14 cellular contexts compared by ENCODE assay signal in the genomic region with DNA sequence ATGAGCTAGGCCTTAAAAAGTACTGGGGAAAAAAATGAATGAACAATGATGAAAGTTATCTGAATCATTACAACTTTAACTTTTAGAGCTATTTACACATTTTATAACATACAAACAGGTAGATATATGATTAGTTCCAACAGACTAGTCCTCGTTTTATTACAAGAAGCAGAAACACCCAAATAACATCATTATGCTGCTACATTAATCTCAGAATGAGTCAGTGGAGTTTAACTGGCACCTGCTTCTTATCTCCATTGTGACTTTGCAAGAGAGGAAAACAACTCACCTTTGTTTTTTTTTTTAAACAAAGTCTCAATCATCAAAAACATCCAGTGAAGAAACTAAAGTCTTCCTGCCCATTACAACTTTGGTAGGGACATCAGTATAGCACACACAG. TPM values are rescaled to one million over a fixed set of nuclear protein-coding genes. Genes with fewer than 3 reads are reported as not detected.
DNase-seq lines count a peak whose midpoint lies in the region; ATAC-seq and TF ChIP-seq lines count a peak whose summit lies in the region.
"Had no signal": no experiment of that assay in that cellular context is flagged by ENCODE, and none has a peak within 500 bp of the region (broad histone marks: within the 10 kb centered on the region; RNA-seq: fewer than 3 reads in every experiment).

No MANE protein-coding gene starts in this region.

- H3K9me3 ChIP-seq in OCI-LY3 (ENCODE audit: insufficient read depth, low read length) (no peaks in the 10 kb centered on the region), right cardiac atrium (ENCODE audit: control insufficient read depth, low read length) (no peaks in the 10 kb centered on the region)
- H3K9me3 ChIP-seq: ascending aorta had no signal

- no peak for TF ChIP-seq CTCF in OCI-LY3 (IDR thresholded peaks at IDR 0.05; ENCODE audit: low read depth, low read length)
- TF ChIP-seq CTCF in osteocyte (IDR thresholded peaks at IDR 0.05), result no peak

- H3K9me3 Mint-ChIP-seq in activated naive CD4-positive, alpha-beta T cell treated with anti-CD3 and anti-CD28 coated beads, Interleukin-2, amount 50 U/mL, for 72 hours, result peaks cover 0 to 8% of the 10 kb centered on the region in 2 donors
- no peaks in the 10 kb centered on the region for H3K9me3 Mint-ChIP-seq in osteocyte (ENCODE audit: unreplicated experiment)

- intact Hi-C loops in right cardiac atrium (cut with DNase I), result no loop called here

- peak overlapping the region; percentile 31 for H3K4me3 ChIP-seq in OCI-LY3 (ENCODE audit: low read length)
- H3K4me3 ChIP-seq in right cardiac atrium (ENCODE audit: low read length), result no peak overlapping the region
- H3K4me3 ChIP-seq: ascending aorta had no signal

- H3K9ac ChIP-seq in OCI-LY3 (ENCODE audit: low read length), result no peak overlapping the region

- H3K27ac ChIP-seq in OCI-LY3 (ENCODE audit: low read length), result peak overlapping the region; percentile 46
- H3K27ac ChIP-seq in right cardiac atrium (ENCODE audit: low read length), result no peak overlapping the region
- H3K27ac ChIP-seq: ascending aorta had no signal

- no peak for DNase-seq in activated naive CD4-positive, alpha-beta T cell treated with anti-CD3 and anti-CD28 coated beads, Interleukin-2, amount 50 U/mL, for 72 hours (ENCODE audit: low spot score in 2 of 2)
- no peak for DNase-seq in activated naive CD4-positive, alpha-beta T cell (lab: John Stamatoyannopoulos, UW)
- peak; percentile 2 for DNase-seq in inferior parietal cortex (ENCODE audit: extremely low spot score)
- no peak for DNase-seq in osteocyte (ENCODE audit: extremely low spot score, unreplicated experiment)
- DNase-seq in right cardiac atrium, result no peak
- no peak for DNase-seq in NCI-H2081 treated with DMSO at 0.1 percent for 48 hours (lab: John Stamatoyannopoulos, UW)
- DNase-seq: dermis blood vessel endothelial cell, NCI-H1092, NCI-H526 treated with DMSO at 0.1 percent for 48 hours, T1000 had no signal

- peaks cover 25% of the 10 kb centered on the region for H3K27me3 Mint-ChIP-seq in osteocyte (ENCODE audit: unreplicated experiment)

- no peaks in the 10 kb centered on the region for H3K27me3 ChIP-seq in OCI-LY3 (ENCODE audit: low read depth, low read length)
- no peaks in the 10 kb centered on the region for H3K27me3 ChIP-seq in right cardiac atrium (ENCODE audit: control insufficient read depth, insufficient read depth)
- H3K27me3 ChIP-seq: ascending aorta had no signal

- WGBS in right cardiac atrium, result 71% methylated on average over 1 of the region's 1 CpG

- H3K79me2 ChIP-seq in OCI-LY3 (ENCODE audit: low read length), result peaks cover 100% of the 10 kb centered on the region

- H3K4me3 Mint-ChIP-seq in osteocyte (ENCODE audit: unreplicated experiment), result no peak overlapping the region

- peak overlapping the region; percentile 71 to 88 for H3K27ac Mint-ChIP-seq in activated naive CD4-positive, alpha-beta T cell treated with anti-CD3 and anti-CD28 coated beads, Interleukin-2, amount 50 U/mL, for 72 hours
- no peak overlapping the region for H3K27ac Mint-ChIP-seq in osteocyte (ENCODE audit: unreplicated experiment)
- H3K27ac Mint-ChIP-seq: progenitor cell of endocrine pancreas had no signal

- peak; percentile 34 to 81 for ATAC-seq in activated naive CD4-positive, alpha-beta T cell treated with anti-CD3 and anti-CD28 coated beads, Interleukin-2, amount 50 U/mL, for 72 hours
- ATAC-seq in right cardiac atrium (no peak), esophagus mucosa (no peak)

- no peak overlapping the region for H2AFZ ChIP-seq in OCI-LY3 (ENCODE audit: low read depth, low read length)

- H3K36me3 ChIP-seq in OCI-LY3 (replicated peaks; ENCODE audit: low read depth, low read length), result no peaks in the 10 kb centered on the region
- H3K36me3 ChIP-seq: ascending aorta had no signal

- H3K4me1 Mint-ChIP-seq in osteocyte (ENCODE audit: unreplicated experiment), result no peaks in the 10 kb centered on the region

- H4K20me1 ChIP-seq in OCI-LY3 (ENCODE audit: insufficient read depth, low read length), result no peaks in the 10 kb centered on the region

- peaks cover 67% of the 10 kb centered on the region for H3K4me1 ChIP-seq in OCI-LY3 (ENCODE audit: low read length)
- peaks cover 4% of the 10 kb centered on the region for H3K4me1 ChIP-seq in right cardiac atrium (ENCODE audit: control insufficient read depth, insufficient read depth, low read length)
- H3K4me1 ChIP-seq: ascending aorta had no signal

- peaks cover 0 to 5% of the 10 kb centered on the region in 2 donors for H3K36me3 Mint-ChIP-seq in activated naive CD4-positive, alpha-beta T cell treated with anti-CD3 and anti-CD28 coated beads, Interleukin-2, amount 50 U/mL, for 72 hours
- no peaks in the 10 kb centered on the region for H3K36me3 Mint-ChIP-seq in osteocyte (ENCODE audit: unreplicated experiment)

- H3K4me2 ChIP-seq in OCI-LY3 (ENCODE audit: low read length), result peak overlapping the region; percentile 84

RNA-seq across cellular contexts. Expression of a gene that starts 15.2 kb away (rescaled TPM):
- 10 to 100 TPM; 36.6 to 45.7 TPM for total RNA-seq in activated naive CD4-positive, alpha-beta T cell treated with anti-CD3 and anti-CD28 coated beads, Interleukin-2, amount 50 U/mL, for 72 hours
- 2.4 and 3.2 TPM in 2 replicates for total RNA-seq in osteocyte
- total RNA-seq in right cardiac atrium, result 10 to 100 TPM; 18.8 to 28.2 (median 23.1) TPM
- 9.5 TPM for polyA plus RNA-seq in right cardiac atrium
- 2.6 TPM for total RNA-seq in esophagus mucosa

Comparison
In these comparisons a context has a peak if more than half of its experiments do, and no peak if none do; other contexts are left out.
1. ATAC-seq: peak in activated naive CD4-positive, alpha-beta T cell treated with anti-CD3 and anti-CD28 coated beads, Interleukin-2, amount 50 U/mL, for 72 hours (2 of 2); none in right cardiac atrium (0 of 2) and esophagus mucosa (single experiment).